ENCODE assay signal across 10 cellular contexts in the genomic region with DNA sequence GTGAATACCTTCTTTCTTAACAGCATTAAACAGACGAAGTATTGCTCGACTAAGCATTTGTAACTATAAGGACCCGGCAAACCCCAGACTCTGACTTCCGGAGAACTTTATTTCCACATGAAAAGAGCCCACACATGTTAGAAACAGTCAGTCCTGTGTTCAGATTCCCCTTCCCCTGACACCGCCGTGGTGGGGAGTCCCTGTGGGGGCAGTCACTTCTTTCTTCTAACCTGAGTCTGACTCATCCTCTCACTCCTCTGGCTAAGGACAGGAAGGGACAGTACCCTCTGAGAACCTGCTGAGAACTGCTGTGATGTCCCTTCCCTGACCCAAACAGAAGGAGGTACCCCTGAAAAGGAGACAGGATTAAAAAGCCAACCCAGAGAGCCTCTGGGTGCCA.
DNase-seq lines count a peak whose midpoint lies in the region; ATAC-seq and TF ChIP-seq lines count a peak whose summit lies in the region.
"Had no signal": no experiment of that assay in that cellular context is flagged by ENCODE, and none has a peak within 500 bp of the region (broad histone marks: within the 10 kb centered on the region; RNA-seq: fewer than 3 reads in every experiment).

No MANE protein-coding gene starts in this region.

- H3K4me2 ChIP-seq in neural progenitor cell, result no peak overlapping the region

- no peaks in the 10 kb centered on the region for H3K9me3 ChIP-seq in breast epithelium
- H3K9me3 ChIP-seq in neural progenitor cell (ENCODE audit: low read depth), result no peaks in the 10 kb centered on the region

- no peak overlapping the region for H2AFZ ChIP-seq in neural progenitor cell (replicated peaks)

- H3K9me3 Mint-ChIP-seq in MCF 10A (ENCODE audit: unreplicated experiment) (peaks cover 36% of the 10 kb centered on the region), neural progenitor cell (no peaks in the 10 kb centered on the region), type B pancreatic cell (no peaks in the 10 kb centered on the region)
- H3K9me3 Mint-ChIP-seq: endodermal cell, immature natural killer cell had no signal

- H3K36me3 Mint-ChIP-seq in MCF 10A (ENCODE audit: insufficient read depth, unreplicated experiment) (no peaks in the 10 kb centered on the region), neural progenitor cell (no peaks in the 10 kb centered on the region), type B pancreatic cell (no peaks in the 10 kb centered on the region)

- POLR2A ChIA-PET in MCF 10A (lab: Yijun Ruan, JAX), result no interaction called here

- H3K27me3 Mint-ChIP-seq in MCF 10A (ENCODE audit: insufficient read depth, unreplicated experiment) (no peaks in the 10 kb centered on the region), neural progenitor cell (ENCODE audit: insufficient read depth, low read depth) (peaks cover 11% of the 10 kb centered on the region), type B pancreatic cell (no peaks in the 10 kb centered on the region)

- TF ChIP-seq CTCF in breast epithelium (IDR thresholded peaks at IDR 0.05), result no peak
- no peak for TF ChIP-seq CTCF in MCF 10A (IDR thresholded peaks at IDR 0.05; ENCODE audit: unreplicated experiment)
- TF ChIP-seq CTCF in neural progenitor cell (IDR thresholded peaks at IDR 0.05), result no peak
- no peak for TF ChIP-seq CTCF in type B pancreatic cell (conservative IDR thresholded peaks at IDR 0.05)

- H3K27ac ChIP-seq in breast epithelium (peak overlapping the region; percentile 3 to 78), neural progenitor cell (no peak overlapping the region)

- no peak for TF ChIP-seq POLR2A in breast epithelium (IDR thresholded peaks at IDR 0.05)

- BruUV-seq in MCF 10A (replicated peaks; lab: Mats Ljungman, UMichigan), result no TSS peak

- H3K4me1 ChIP-seq in breast epithelium (peaks cover 0 to 7% of the 10 kb centered on the region in 2 donors), neural progenitor cell (peaks cover 18% of the 10 kb centered on the region)

- no peaks in the 10 kb centered on the region for H3K4me1 Mint-ChIP-seq in MCF 10A (ENCODE audit: insufficient read depth, unreplicated experiment)
- H3K4me1 Mint-ChIP-seq in neural progenitor cell, result peaks cover 81% of the 10 kb centered on the region
- peaks cover 36% of the 10 kb centered on the region for H3K4me1 Mint-ChIP-seq in type B pancreatic cell (ENCODE audit: unreplicated experiment)

- H3K4me3 ChIP-seq in breast epithelium (no peak overlapping the region), neural progenitor cell (no peak overlapping the region)

- H3K36me3 ChIP-seq in breast epithelium (no peaks in the 10 kb centered on the region), neural progenitor cell (no peaks in the 10 kb centered on the region)

- peaks cover 6% of the 10 kb centered on the region for H3F3A ChIP-seq in neural progenitor cell (ENCODE audit: low read depth)

- DNase-seq in breast epithelium (ENCODE audit: low spot score in 2 of 2) (no peak), MCF 10A (ENCODE audit: unreplicated experiment) (no peak), activated T-cell treated with anti-CD3 and anti-CD28 coated beads for 24 hours (ENCODE audit: low read depth) (peak; percentile 16), neural progenitor cell (ENCODE audit: low spot score) (no peak), type B pancreatic cell (ENCODE audit: extremely low spot score, unreplicated experiment) (no peak), Kasumi-1 (lab: John Stamatoyannopoulos, UW) (no peak), Right ventricle myocardium inferior (ENCODE audit: missing footprints) (no peak)
- DNase-seq: endodermal cell had no signal

- ATAC-seq in HG03108 (IDR thresholded peaks at IDR 0.05; ENCODE audit: unreplicated experiment), result no peak
- ATAC-seq in Right ventricle myocardium inferior, result no peak

- intact Hi-C loops in breast epithelium (cut with DNase I; ENCODE audit: low total_unique reads) (no loop called here), MCF 10A (cut with micrococcal nuclease) (no loop called here), Right ventricle myocardium inferior (cut with DNase I) (no loop called here)

- H3K27ac Mint-ChIP-seq in MCF 10A (ENCODE audit: low read depth, unreplicated experiment) (no peak overlapping the region), neural progenitor cell (peak overlapping the region; percentile 12), type B pancreatic cell (peak overlapping the region; percentile 81)
- H3K27ac Mint-ChIP-seq: endodermal cell had no signal

- H3K27me3 ChIP-seq in breast epithelium (no peaks in the 10 kb centered on the region), neural progenitor cell (no peaks in the 10 kb centered on the region)

- H3K79me2 ChIP-seq in neural progenitor cell (ENCODE audit: low read depth), result no peaks in the 10 kb centered on the region

- CTCF ChIA-PET in MCF 10A (lab: Yijun Ruan, JAX), result no interaction called here

- H3K4me3 Mint-ChIP-seq in MCF 10A (ENCODE audit: unreplicated experiment) (no peak overlapping the region), neural progenitor cell (no peak overlapping the region), type B pancreatic cell (no peak overlapping the region)
- H3K4me3 Mint-ChIP-seq: endodermal cell, immature natural killer cell had no signal

- H3K9ac ChIP-seq in neural progenitor cell, result no peak overlapping the region

- peaks cover 23% of the 10 kb centered on the region for H4K20me1 ChIP-seq in neural progenitor cell (ENCODE audit: low read depth)
